1 cellular context compared by ENCODE assay signal in genomic region chr6:41071923-41072835, GRCh38.
TF ChIP-seq lines count a peak whose summit lies in the region.

Gene OARD1, minus strand, starts transcription at chr6:41072356. Its CDS starts 722 bp downstream, at chr6:41071634.

TF ChIP-seq in HCT116, 20 proteins besides CTCF, POLR2A, EP300 and RAD21 (continued from another document):
- TF ChIP-seq, protein P1, sequence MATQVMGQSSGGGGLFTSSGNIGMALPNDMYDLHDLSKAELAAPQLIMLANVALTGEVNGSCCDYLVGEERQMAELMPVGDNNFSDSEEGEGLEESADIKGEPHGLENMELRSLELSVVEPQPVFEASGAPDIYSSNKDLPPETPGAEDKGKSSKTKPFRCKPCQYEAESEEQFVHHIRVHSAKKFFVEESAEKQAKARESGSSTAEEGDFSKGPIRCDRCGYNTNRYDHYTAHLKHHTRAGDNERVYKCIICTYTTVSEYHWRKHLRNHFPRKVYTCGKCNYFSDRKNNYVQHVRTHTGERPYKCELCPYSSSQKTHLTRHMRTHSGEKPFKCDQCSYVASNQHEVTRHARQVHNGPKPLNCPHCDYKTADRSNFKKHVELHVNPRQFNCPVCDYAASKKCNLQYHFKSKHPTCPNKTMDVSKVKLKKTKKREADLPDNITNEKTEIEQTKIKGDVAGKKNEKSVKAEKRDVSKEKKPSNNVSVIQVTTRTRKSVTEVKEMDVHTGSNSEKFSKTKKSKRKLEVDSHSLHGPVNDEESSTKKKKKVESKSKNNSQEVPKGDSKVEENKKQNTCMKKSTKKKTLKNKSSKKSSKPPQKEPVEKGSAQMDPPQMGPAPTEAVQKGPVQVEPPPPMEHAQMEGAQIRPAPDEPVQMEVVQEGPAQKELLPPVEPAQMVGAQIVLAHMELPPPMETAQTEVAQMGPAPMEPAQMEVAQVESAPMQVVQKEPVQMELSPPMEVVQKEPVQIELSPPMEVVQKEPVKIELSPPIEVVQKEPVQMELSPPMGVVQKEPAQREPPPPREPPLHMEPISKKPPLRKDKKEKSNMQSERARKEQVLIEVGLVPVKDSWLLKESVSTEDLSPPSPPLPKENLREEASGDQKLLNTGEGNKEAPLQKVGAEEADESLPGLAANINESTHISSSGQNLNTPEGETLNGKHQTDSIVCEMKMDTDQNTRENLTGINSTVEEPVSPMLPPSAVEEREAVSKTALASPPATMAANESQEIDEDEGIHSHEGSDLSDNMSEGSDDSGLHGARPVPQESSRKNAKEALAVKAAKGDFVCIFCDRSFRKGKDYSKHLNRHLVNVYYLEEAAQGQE (IDR thresholded peaks at IDR 0.05; ENCODE audit: low read depth) = no peak
- TF ChIP-seq, protein P2, sequence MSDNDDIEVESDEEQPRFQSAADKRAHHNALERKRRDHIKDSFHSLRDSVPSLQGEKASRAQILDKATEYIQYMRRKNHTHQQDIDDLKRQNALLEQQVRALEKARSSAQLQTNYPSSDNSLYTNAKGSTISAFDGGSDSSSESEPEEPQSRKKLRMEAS (IDR thresholded peaks at IDR 0.05) = no peak
- TF ChIP-seq, protein P3, sequence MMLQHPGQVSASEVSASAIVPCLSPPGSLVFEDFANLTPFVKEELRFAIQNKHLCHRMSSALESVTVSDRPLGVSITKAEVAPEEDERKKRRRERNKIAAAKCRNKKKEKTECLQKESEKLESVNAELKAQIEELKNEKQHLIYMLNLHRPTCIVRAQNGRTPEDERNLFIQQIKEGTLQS (IDR thresholded peaks at IDR 0.05) = no peak
- TF ChIP-seq ELF1 (IDR thresholded peaks at IDR 0.05; ENCODE audit: borderline replicate concordance, low read depth) (peak; percentile 54; the same call in 1 of the 2 replicates), ZFX (IDR thresholded peaks at IDR 0.05) (0 out of 2 replicates have a peak, but pooled peaks have one; percentile 22)
